Comparison of ENCODE assay signal across 8 cellular contexts in the genomic region with DNA sequence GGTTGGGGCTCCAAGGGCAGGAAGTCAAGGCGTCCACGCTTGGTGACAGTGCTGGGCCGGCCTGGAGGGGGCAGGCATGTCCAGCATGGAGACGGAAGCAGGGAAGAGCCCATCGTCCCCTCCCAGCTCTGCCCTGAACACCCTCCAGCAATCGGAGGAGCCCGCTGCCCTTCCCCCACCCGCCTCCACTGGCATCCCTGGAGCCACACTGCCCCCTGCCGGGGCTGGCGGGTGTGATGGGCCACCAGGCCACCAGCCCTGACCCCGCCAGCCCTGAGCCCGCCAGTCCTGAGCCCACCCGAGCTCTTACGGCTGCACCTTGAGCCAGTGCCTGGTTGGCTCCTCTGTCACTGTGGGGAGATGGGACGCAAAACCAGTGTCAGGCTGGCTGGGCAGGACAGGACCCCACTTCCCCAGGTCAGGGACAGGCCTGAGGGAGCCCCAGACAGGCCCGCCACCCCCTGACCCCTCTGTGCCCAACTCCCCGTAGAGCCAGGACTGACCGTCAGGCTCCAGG. TPM values are rescaled to one million over a fixed set of nuclear protein-coding genes. Genes with fewer than 3 reads are reported as not detected.
DNase-seq lines count a peak whose midpoint lies in the region; ATAC-seq and TF ChIP-seq lines count a peak whose summit lies in the region.

No MANE protein-coding gene starts in this region.

- H3K36me3 ChIP-seq in BLaER1, result no peaks in the 10 kb centered on the region

- peaks cover 77% of the 10 kb centered on the region for H3K4me1 ChIP-seq in BLaER1

- peak overlapping the region; percentile 98 for H3K4me2 ChIP-seq in BLaER1

- peaks cover 3% of the 10 kb centered on the region for H3K4me1 Mint-ChIP-seq in endothelial cell (ENCODE audit: unreplicated experiment)

- no peaks in the 10 kb centered on the region for H3K36me3 Mint-ChIP-seq in endothelial cell (ENCODE audit: low read depth, unreplicated experiment)

- peaks cover 5% of the 10 kb centered on the region for H3K27me3 Mint-ChIP-seq in endothelial cell (ENCODE audit: unreplicated experiment)

- peaks cover 8% of the 10 kb centered on the region; the same call in 1 of the 2 replicates for H4K20me1 ChIP-seq in BLaER1

- H3K4me3 Mint-ChIP-seq in endothelial cell (ENCODE audit: unreplicated experiment), result no peak overlapping the region

- H3K4me3 ChIP-seq in BLaER1 (no peak overlapping the region), HFF-Myc (replicated peaks; ENCODE audit: low read depth, low read length) (no peak overlapping the region)

- TF ChIP-seq CTCF in HFF-Myc (IDR thresholded peaks at IDR 0.05; ENCODE audit: low read depth, low read length, missing control alignments), result peak; percentile 88
- peak; percentile 86 for TF ChIP-seq CTCF in endothelial cell (IDR thresholded peaks at IDR 0.05; ENCODE audit: unreplicated experiment)

- DNase-seq in HFF-Myc (ENCODE audit: extremely low read depth, low read depth), result peak; percentile 26
- peak; percentile 61 to 69 for DNase-seq in NOMO-1 (lab: John Stamatoyannopoulos, UW; ENCODE audit: unreplicated experiment in 2 of 2)
- peak; percentile 54 to 68 for DNase-seq in activated CD8-positive, alpha-beta memory T cell treated with anti-CD3 and anti-CD28 coated beads for 4 hours (ENCODE audit: low read depth in 2 of 2)
- DNase-seq in endothelial cell (ENCODE audit: low spot score), result peak; percentile 98
- DNase-seq in midbrain (lab: John Stamatoyannopoulos, UW), result peak; percentile 75
- DNase-seq in stimulated activated CD8-positive, alpha-beta memory T cell treated with anti-CD3 and anti-CD28 coated beads, Interleukin-4, amount 100 ng/mL, for 1 hour (ENCODE audit: low read depth in 2 of 2, low spot score in 1 of 2), result peak; percentile 72 to 75

- no peak overlapping the region for H3K27ac Mint-ChIP-seq in endothelial cell (ENCODE audit: unreplicated experiment)

- ATAC-seq in HG03520 (IDR thresholded peaks at IDR 0.05; ENCODE audit: unreplicated experiment), result no peak

- H3K27ac ChIP-seq in BLaER1, result peak overlapping the region; percentile 66

- no peaks in the 10 kb centered on the region for H3K27me3 ChIP-seq in BLaER1

- H3K9me3 Mint-ChIP-seq in endothelial cell (ENCODE audit: unreplicated experiment), result no peaks in the 10 kb centered on the region

- H3K9ac ChIP-seq in BLaER1, result peak overlapping the region; percentile 38

- no peaks in the 10 kb centered on the region for H3K9me3 ChIP-seq in BLaER1

RNA-seq across cellular contexts. Expression of gene CDH15, which starts 4.1 kb away (rescaled TPM):
- not detected for total RNA-seq in endothelial cell (ENCODE audit: unreplicated experiment)

RNA-seq across cellular contexts. Expression of gene SLC22A31, which starts 32.9 kb away (rescaled TPM):
- total RNA-seq in endothelial cell (ENCODE audit: unreplicated experiment), result 0.54 TPM

RNA-seq across cellular contexts. Expression of gene ZNF778, which starts 50.0 kb away (rescaled TPM):
- total RNA-seq in endothelial cell (ENCODE audit: unreplicated experiment), result 35.5 TPM

Comparison
In these comparisons a context has a peak if more than half of its experiments do, and no peak if none do; other contexts are left out.
1. DNase-seq: peak in every context shown above with its lines; median percentile 98 in endothelial cell; 75 in midbrain; 74 in stimulated activated CD8-positive, alpha-beta memory T cell treated with anti-CD3 and anti-CD28 coated beads, Interleukin-4, amount 100 ng/mL, for 1 hour; 65 in NOMO-1; 61 in activated CD8-positive, alpha-beta memory T cell treated with anti-CD3 and anti-CD28 coated beads for 4 hours; 26 in HFF-Myc.